8 cellular contexts compared by ENCODE assay signal in the genomic region with DNA sequence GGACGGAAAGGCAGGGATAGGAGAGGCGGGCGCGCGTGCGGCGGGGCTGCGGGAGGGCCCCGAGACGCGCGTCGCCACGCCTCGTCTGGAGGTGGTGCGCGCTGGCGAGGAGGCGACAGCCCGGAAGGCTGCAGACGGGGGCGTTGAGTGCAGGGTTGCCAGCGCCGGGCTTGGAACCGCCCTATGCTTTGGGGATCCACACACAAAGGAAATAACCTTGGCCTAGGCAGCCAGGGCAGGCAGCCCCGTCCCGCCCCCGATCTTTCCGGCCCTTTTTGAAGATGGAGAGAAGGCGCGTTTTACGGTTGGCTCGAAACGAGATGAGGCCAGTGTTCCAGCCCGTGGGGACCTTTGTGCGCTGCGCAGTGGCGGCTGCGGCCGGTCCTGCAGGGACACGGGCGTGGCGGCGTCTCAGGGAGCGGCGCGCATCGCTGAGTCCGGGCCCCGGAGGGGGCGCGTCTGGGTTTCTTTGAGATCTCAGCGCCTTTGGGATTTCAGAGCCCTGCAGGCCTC. TPM values are rescaled to one million over a fixed set of nuclear protein-coding genes. Genes with fewer than 3 reads are reported as not detected.
DNase-seq lines count a peak whose midpoint lies in the region; ATAC-seq and TF ChIP-seq lines count a peak whose summit lies in the region.

No MANE protein-coding gene starts in this region.

- H2AFZ ChIP-seq in HCT116 (ENCODE audit: low read depth, low read length, poor library complexity, severe bottlenecking) = peak overlapping the region; percentile 96

- no peaks in the 10 kb centered on the region for H3K9me2 ChIP-seq in HCT116 (ENCODE audit: insufficient read depth)

- CTCF ChIA-PET in HCT116 (lab: Charles Lee) = interaction anchor here (1.0 kb wide), 2 partner anchors 10 to 421 kb away, joined by 3 to 4 read pairs; no protein-coding TSS in a partner anchor

- ATAC-seq in HCT116 = peak; percentile 83

- no peaks in the 10 kb centered on the region for H3K9me3 ChIP-seq in HCT116 (ENCODE audit: control insufficient read depth in 1 of 2, insufficient read depth in 1 of 2, low read depth in 1 of 2, low read length in 2 of 2)

- no TSS peak for BruUV-seq in HCT116 (replicated peaks; lab: Mats Ljungman, UMichigan)

- H3K4me1 ChIP-seq in HCT116 (ENCODE audit: control insufficient read depth in 1 of 2, insufficient read depth in 2 of 2, low read length in 2 of 2) = peaks cover 21 to 35% of the 10 kb centered on the region in 2 experiments

- POLR2A ChIA-PET in HCT116 (lab: Charles Lee) = no interaction called here

- TF ChIP-seq POLR2A in HCT116 (IDR thresholded peaks at IDR 0.05; ENCODE audit: borderline replicate concordance, extremely low read depth, insufficient read depth, insufficient read length) = no peak

- H3K79me2 ChIP-seq in HCT116 (ENCODE audit: insufficient read depth, low read length) = no peaks in the 10 kb centered on the region

- no peaks in the 10 kb centered on the region for H4K20me1 ChIP-seq in HCT116 (ENCODE audit: insufficient read depth)

- intact Hi-C loops in HCT116 (cut with micrococcal nuclease) = loop anchor here (2.0 kb wide), 1 partner anchor 51 kb away; a partner anchor contains a TSS

- peak; percentile 51 for DNase-seq in GM10266 (ENCODE audit: extremely low spot score)
- no peak for DNase-seq in HCT116 (ENCODE audit: low read depth, low spot score)
- DNase-seq in NCI-H1105 treated with DMSO at 0.1 percent for 48 hours (lab: John Stamatoyannopoulos, UW) = peak; percentile 54
- DNase-seq in activated CD4-positive, CD25-positive, alpha-beta regulatory T cell (lab: John Stamatoyannopoulos, UW) = peak; percentile 6 to 47 (median 36)
- peak; percentile 80 for DNase-seq in central memory CD4-positive, alpha-beta T cell
- DNase-seq in kidney tubule cell (ENCODE audit: low spot score) = peak; percentile 67
- DNase-seq in stimulated activated CD4-positive, alpha-beta T cell treated with anti-CD3 and anti-CD28 coated beads, Interleukin-1b, Interleukin-23, amount 100 ng/mL, for 4 hours (ENCODE audit: low read depth in 2 of 2) = peak; percentile 58 to 60
- no peak for DNase-seq in epidermal melanocyte (ENCODE audit: insufficient read length, low spot score)

- H3K4me3 ChIP-seq in HCT116 (replicated peaks in 1 of 2; ENCODE audit: low read depth in 1 of 2, low read length in 2 of 2) = peak overlapping the region; percentile 38 to 67

- no peak for TF ChIP-seq RAD21 in HCT116 (IDR thresholded peaks at IDR 0.05; ENCODE audit: low read depth)

- no peaks in the 10 kb centered on the region for H3K36me3 ChIP-seq in HCT116 (ENCODE audit: control insufficient read depth in 1 of 2, insufficient read depth in 2 of 2, low read length in 2 of 2)

- peak overlapping the region; percentile 42 for H3K9ac ChIP-seq in HCT116 (ENCODE audit: low read length)

- peak overlapping the region; percentile 98 for H3K4me2 ChIP-seq in HCT116 (ENCODE audit: low read length)

- TF ChIP-seq CTCF in GM10266 (IDR thresholded peaks at IDR 0.05; ENCODE audit: control insufficient read depth, insufficient read depth, low read depth, missing control alignments) (no peak), HCT116 (IDR thresholded peaks at IDR 0.05 in 2 of 3, conservative IDR thresholded peaks at IDR 0.05 in 1 of 3; ENCODE audit: borderline replicate concordance in 1 of 3, insufficient read depth in 1 of 3, low read depth in 2 of 3, low read length in 2 of 3) (no peak)

- H3K27me3 ChIP-seq in HCT116 (ENCODE audit: insufficient read depth, low read length) = no peaks in the 10 kb centered on the region

- RAD21 ChIA-PET in HCT116 (lab: Charles Lee; ENCODE audit: low non-redundant PET in 1 of 2, low total read pairs in 2 of 2, uncharacterized antibody in 2 of 2, unreplicated experiment in 2 of 2) = interaction anchor here in 1 of 2 experiments (0.6 kb wide), 1 partner anchor 163 kb away, joined by 4 read pairs; no protein-coding TSS in a partner anchor

- peak overlapping the region; percentile 26; the same call in 1 of the 2 replicates for H3K27ac ChIP-seq in HCT116 (ENCODE audit: low read depth, low read length)

TF ChIP-seq in HCT116, 20 proteins besides CTCF, POLR2A, EP300 and RAD21:
- TF ChIP-seq FOSL1 (IDR thresholded peaks at IDR 0.05; ENCODE audit: low read depth) (no peak), TCF7L2 (IDR thresholded peaks at IDR 0.05; ENCODE audit: borderline replicate concordance, extremely low read depth, insufficient read depth, insufficient read length) (peak; percentile 69), JUND (IDR thresholded peaks at IDR 0.05) (no peak), EZH2 (IDR thresholded peaks at IDR 0.05) (no peak), EGR1 (IDR thresholded peaks at IDR 0.05; ENCODE audit: low read depth) (peak; percentile 87), ZFX (IDR thresholded peaks at IDR 0.05) (peak; percentile 47; the same call in 1 of the 2 replicates)

RNA-seq across cellular contexts. Expression of a gene that starts 50.8 kb away (rescaled TPM):
- 41.4 TPM for total RNA-seq in HCT116 (2021; ENCODE audit: unreplicated experiment)
- polyA plus RNA-seq in HCT116 (2012) = 18.1 and 23.8 TPM in 2 replicates

Comparison
In these comparisons a context has a peak if more than half of its experiments do, and no peak if none do; other contexts are left out.
1. DNase-seq: peak in GM10266 (single experiment), NCI-H1105 treated with DMSO at 0.1 percent for 48 hours (single experiment), activated CD4-positive, CD25-positive, alpha-beta regulatory T cell (4 of 4), central memory CD4-positive, alpha-beta T cell (single experiment), kidney tubule cell (single experiment) and stimulated activated CD4-positive, alpha-beta T cell treated with anti-CD3 and anti-CD28 coated beads, Interleukin-1b, Interleukin-23, amount 100 ng/mL, for 4 hours (2 of 2); none in HCT116 (single experiment) and epidermal melanocyte (single experiment).